Comparison of ENCODE assay signal across 20 cellular contexts in the genomic region with DNA sequence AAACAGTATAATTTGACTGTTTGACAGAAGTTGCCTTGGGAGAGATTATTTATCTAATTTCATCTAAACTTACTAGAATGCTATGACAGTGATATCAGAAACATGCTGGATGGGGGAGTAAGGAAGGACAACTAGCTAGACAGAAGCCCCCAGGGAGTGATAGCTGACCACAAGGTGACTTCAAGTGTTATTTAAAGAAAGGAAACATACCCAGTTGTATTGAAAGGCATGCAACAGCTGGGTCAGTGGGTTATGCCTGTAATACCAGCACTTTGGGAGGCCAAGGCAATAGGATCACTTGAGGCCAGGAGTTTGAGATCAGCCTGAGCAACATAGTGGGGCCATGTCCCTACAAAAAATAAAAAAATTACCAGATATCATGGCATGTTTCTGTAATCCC.
"Had no signal": no experiment of that assay in that cellular context is flagged by ENCODE, and none has a peak within 500 bp of the region (broad histone marks: within the 10 kb centered on the region; RNA-seq: fewer than 3 reads in every experiment).

No MANE protein-coding gene starts in this region.

- H3K36me3 ChIP-seq: neural progenitor cell, ovary had no signal

- H3K4me2 ChIP-seq: neural progenitor cell had no signal

- H3K27me3 ChIP-seq: esophagus muscularis mucosa, gastrocnemius medialis, heart right ventricle, neural progenitor cell, ovary, spleen, testis, tibial nerve had no signal

- H2AFZ ChIP-seq: neural progenitor cell had no signal

- DNase-seq: effector memory CD4-positive, alpha-beta T cell; gastrocnemius medialis; heart right ventricle; hypothalamus; kidney glomerular epithelial cell; mesendoderm; nucleus accumbens; ovary; right cardiac atrium; spleen; stimulated activated CD4-positive, alpha-beta T cell treated with anti-CD3 and anti-CD28 coated beads, Interleukin-15, amount 100 ng/mL, for 24 hours; stimulated activated CD4-positive, alpha-beta T cell treated with anti-CD3 and anti-CD28 coated beads, Interleukin-1b, Interleukin-23, amount 100 ng/mL, for 48 hours; stimulated activated CD4-positive, alpha-beta T cell treated with anti-CD3 and anti-CD28 coated beads, Interleukin-4, amount 100 ng/mL, for 24 hours; stimulated activated naive CD8-positive, alpha-beta T cell treated with anti-CD3 and anti-CD28 coated beads, Interleukin-15, amount 100 ng/mL, for 72 hours; testis had no signal

- H3K4me3 ChIP-seq: esophagus muscularis mucosa, gastrocnemius medialis, heart right ventricle, neural progenitor cell, ovary, spleen, testis, tibial nerve had no signal

- ATAC-seq: gastrocnemius medialis; heart right ventricle; natural killer cell treated with Interleukin-12 subunit alpha and Interleukin-12 subunit beta and Interleukin-15 and Interleukin-18, amount 100 ng/mL, for 72 hours; right cardiac atrium; stimulated activated memory B cell treated with anti-CD40 and anti-IgM and Interleukin-4, amounts not matched to agents 10 μg/mL and 1 μg/mL and 100 μg/mL, for 72 hours; stimulated activated naive CD8-positive, alpha-beta T cell treated with anti-CD3 and anti-CD28 coated beads, Interleukin-15, amount 100 ng/mL, for 72 hours had no signal

- H3K9ac ChIP-seq: neural progenitor cell had no signal

- H3K27ac ChIP-seq: esophagus muscularis mucosa, gastrocnemius medialis, heart right ventricle, neural progenitor cell, ovary, spleen, testis, tibial nerve had no signal

- H3K9me3 ChIP-seq: esophagus muscularis mucosa, gastrocnemius medialis, heart right ventricle, ovary, spleen, testis, tibial nerve had no signal

- H3K4me1 ChIP-seq: gastrocnemius medialis, heart right ventricle, neural progenitor cell, spleen, testis, tibial nerve had no signal
